In genomic region chr10:114042895-114043531, GRCh38 we compare ENCODE assay signal across 8 cellular contexts. TPM values are rescaled to one million over a fixed set of nuclear protein-coding genes. Genes with fewer than 3 reads are reported as not detected.
DNase-seq lines count a peak whose midpoint lies in the region; ATAC-seq and TF ChIP-seq lines count a peak whose summit lies in the region.

No MANE protein-coding gene starts in this region.

- 3% methylated on average over 38 of the region's 38 CpGs for WGBS in mesenchymal stem cell
- WGBS in thyroid gland, 2 donors: 1 to 2% methylated on average over 18 to 24 of the region's 38 CpGs

- H3K14ac ChIP-seq in mesenchymal stem cell (ENCODE audit: low read length in 2 of 2): no peak overlapping the region

- no peak overlapping the region for H3K9ac ChIP-seq in mesenchymal stem cell (ENCODE audit: low read length)

- H3K36me3 ChIP-seq in mesenchymal stem cell (ENCODE audit: control insufficient read depth in 1 of 2, insufficient read depth in 2 of 2, low read depth in 1 of 2, low read length in 2 of 2) (no peaks in the 10 kb centered on the region), thyroid gland (no peaks in the 10 kb centered on the region)

- no peak overlapping the region for H3K18ac ChIP-seq in mesenchymal stem cell (ENCODE audit: low read depth in 1 of 2, low read length in 2 of 2)

- H3K4me3 Mint-ChIP-seq in activated naive CD4-positive, alpha-beta T cell treated with anti-CD3 and anti-CD28 coated beads for 36 hours: peak overlapping the region; percentile 72

- H3K4me1 ChIP-seq in mesenchymal stem cell (ENCODE audit: control insufficient read depth, insufficient read depth, low read depth, low read length) (peaks cover 26% of the 10 kb centered on the region), thyroid gland (no peaks in the 10 kb centered on the region)

- H3K27ac Mint-ChIP-seq in activated naive CD4-positive, alpha-beta T cell treated with anti-CD3 and anti-CD28 coated beads for 36 hours: no peak overlapping the region

- H3K23ac ChIP-seq in mesenchymal stem cell (ENCODE audit: low read length in 2 of 2): peak overlapping the region in 1 of 2 experiments; percentile 42

- H3K4ac ChIP-seq in mesenchymal stem cell (ENCODE audit: low read depth in 1 of 2, low read length in 2 of 2): no peak overlapping the region

- no peak overlapping the region for H2BK15ac ChIP-seq in mesenchymal stem cell (ENCODE audit: low read depth, poor library complexity, severe bottlenecking)

- H3K27ac ChIP-seq in mesenchymal stem cell (ENCODE audit: low read length, poor library complexity, severe bottlenecking): no peak overlapping the region
- peak overlapping the region in 1 of 3 donors; percentile 10 for H3K27ac ChIP-seq in thyroid gland

- peaks cover 13 to 77% of the 10 kb centered on the region in 2 experiments for H3K27me3 ChIP-seq in mesenchymal stem cell (ENCODE audit: control insufficient read depth in 1 of 2, insufficient read depth in 1 of 2, low read length in 2 of 2)
- H3K27me3 ChIP-seq in thyroid gland: peaks cover 6% of the 10 kb centered on the region

- peak overlapping the region; percentile 35 for H4K8ac ChIP-seq in mesenchymal stem cell (ENCODE audit: low read length)

- H2BK12ac ChIP-seq in mesenchymal stem cell (ENCODE audit: low read length in 2 of 2): no peak overlapping the region

- TF ChIP-seq POLR2A in thyroid gland (IDR thresholded peaks at IDR 0.05): no peak

- H3K9me3 Mint-ChIP-seq in activated naive CD4-positive, alpha-beta T cell treated with anti-CD3 and anti-CD28 coated beads for 36 hours: no peaks in the 10 kb centered on the region

- CTCF ChIA-PET in activated naive CD4-positive, alpha-beta T cell treated with anti-CD3 and anti-CD28 coated beads for 36 hours (lab: Charles Lee): no interaction called here

- H3K9me3 ChIP-seq in mesenchymal stem cell (ENCODE audit: control insufficient read depth, low read length) (no peaks in the 10 kb centered on the region), thyroid gland (no peaks in the 10 kb centered on the region)

- peaks cover 60% of the 10 kb centered on the region for H3K27me3 Mint-ChIP-seq in activated naive CD4-positive, alpha-beta T cell treated with anti-CD3 and anti-CD28 coated beads for 36 hours (ENCODE audit: low read depth)

- no peaks in the 10 kb centered on the region for H3K36me3 Mint-ChIP-seq in activated naive CD4-positive, alpha-beta T cell treated with anti-CD3 and anti-CD28 coated beads for 36 hours (ENCODE audit: low read depth)

- H2AFZ ChIP-seq in mesenchymal stem cell (ENCODE audit: low read depth, low read length): peak overlapping the region; percentile 30

- TF ChIP-seq CTCF in thyroid gland (IDR thresholded peaks at IDR 0.05): no peak

- peak overlapping the region; percentile 79 for H3K4me2 ChIP-seq in mesenchymal stem cell (ENCODE audit: low read length, poor library complexity, severe bottlenecking)

- no peaks in the 10 kb centered on the region for H3K79me1 ChIP-seq in mesenchymal stem cell (replicated peaks; ENCODE audit: low read length, poor library complexity, severe bottlenecking)

- peak; percentile 48 for ATAC-seq in HG02884 (IDR thresholded peaks at IDR 0.05; ENCODE audit: unreplicated experiment)

- H2BK5ac ChIP-seq in mesenchymal stem cell (ENCODE audit: low read depth, low read length, poor library complexity, severe bottlenecking): no peak overlapping the region

- H2AK5ac ChIP-seq in mesenchymal stem cell (ENCODE audit: low read length, severe bottlenecking): no peak overlapping the region

- H2BK120ac ChIP-seq in mesenchymal stem cell (ENCODE audit: low read depth, low read length): no peak overlapping the region

- DNase-seq in activated naive CD4-positive, alpha-beta T cell treated with anti-CD3 and anti-CD28 coated beads for 36 hours: no peak
- no peak for DNase-seq in activated naive CD4-positive, alpha-beta T cell (lab: John Stamatoyannopoulos, UW)
- peak; percentile 14 for DNase-seq in SK-N-DZ (ENCODE audit: low spot score)
- DNase-seq in ecto neural progenitor cell (ENCODE audit: low spot score): peak; percentile 61
- peak; percentile 55 for DNase-seq in mesenchymal stem cell
- peak; percentile 30 to 57 for DNase-seq in thyroid gland
- no peak for DNase-seq in OCI-M2 (lab: John Stamatoyannopoulos, UW; ENCODE audit: unreplicated experiment)

- H3K4me1 Mint-ChIP-seq in activated naive CD4-positive, alpha-beta T cell treated with anti-CD3 and anti-CD28 coated beads for 36 hours (ENCODE audit: low read depth): peaks cover 11% of the 10 kb centered on the region

- H3K4me3 ChIP-seq in mesenchymal stem cell (ENCODE audit: insufficient read depth in 1 of 2, low read depth in 1 of 2, low read length in 2 of 2): peak overlapping the region in 1 of 2 experiments; percentile 62
- H3K4me3 ChIP-seq in thyroid gland (replicated peaks in 1 of 3): peak overlapping the region in 1 of 3 donors; percentile 41

- intact Hi-C loops in activated naive CD4-positive, alpha-beta T cell treated with anti-CD3 and anti-CD28 coated beads for 36 hours (cut with micrococcal nuclease): loop anchor here (1.0 kb wide), 1 partner anchor 18 kb away; no protein-coding TSS in a partner anchor
- intact Hi-C loops in thyroid gland (cut with DNase I): no loop called here

- H4K91ac ChIP-seq in mesenchymal stem cell (ENCODE audit: low read length): peak overlapping the region; percentile 67

RNA-seq across cellular contexts. Expression of gene ADRB1, which starts 0.7 kb away (rescaled TPM):
- total RNA-seq in activated naive CD4-positive, alpha-beta T cell treated with anti-CD3 and anti-CD28 coated beads for 36 hours: not detected
- polyA plus RNA-seq in SK-N-DZ (2014; cell fraction: cytosol; rRNA removed): not detected in 2 replicates
- polyA plus RNA-seq in SK-N-DZ (2014; cell fraction: nucleus; rRNA removed): not detected in 2 replicates
- 0.11 TPM for polyA plus RNA-seq in mesenchymal stem cell (2013, experiment 1 of 2)
- 0.18 TPM for polyA plus RNA-seq in mesenchymal stem cell (2013, experiment 2 of 2)
- 1 to 10 TPM in 2 of 4 donors, under 1 TPM in 2; 0.27 to 1.7 (median 0.95) TPM for total RNA-seq in thyroid gland

Comparison
In these comparisons a context has a peak if more than half of its experiments do, and no peak if none do; other contexts are left out.
1. DNase-seq: peak in SK-N-DZ (single experiment), ecto neural progenitor cell (single experiment), mesenchymal stem cell (single experiment) and thyroid gland (2 of 2); none in activated naive CD4-positive, alpha-beta T cell treated with anti-CD3 and anti-CD28 coated beads for 36 hours (single experiment), activated naive CD4-positive, alpha-beta T cell (0 of 4) and OCI-M2 (single experiment).